ENCODE assay signal across 8 cellular contexts in genomic region chr15:85582076-85582718, GRCh38.
DNase-seq lines count a peak whose midpoint lies in the region; ATAC-seq and TF ChIP-seq lines count a peak whose summit lies in the region.

No MANE protein-coding gene starts in this region.

- WGBS in right cardiac atrium = 16% methylated on average over 2 of the region's 2 CpGs
- 42 to 50% methylated on average over 2 of the region's 2 CpGs for WGBS in thyroid gland, 2 donors

- peak; percentile 14 to 18 for ATAC-seq in activated CD4-positive, CD25-positive, alpha-beta regulatory T cell treated with anti-CD3 and anti-CD28 coated beads, Interleukin-2, amount 50 U/mL, for 24 hours
- peak; percentile 21 for ATAC-seq in HG03135 (IDR thresholded peaks at IDR 0.05; ENCODE audit: unreplicated experiment)
- ATAC-seq in right cardiac atrium = peak; percentile 17 to 36

- H3K36me3 Mint-ChIP-seq in activated T-helper 2 cell treated with anti-CD3 and anti-CD28 coated beads, Interferon-gamma antibody, Interleukin-2, Interleukin-4, amounts not matched to agents 10 μg/mL and 5 μg/mL and 100 μg/mL, durations not matched to agents 14 hours and 24 hours and 36 hours (ENCODE audit: low read depth) = peaks cover 60% of the 10 kb centered on the region

- no peaks in the 10 kb centered on the region for H3K27me3 ChIP-seq in right cardiac atrium (ENCODE audit: control insufficient read depth, insufficient read depth)
- H3K27me3 ChIP-seq in thyroid gland = no peaks in the 10 kb centered on the region

- peaks cover 4 to 11% of the 10 kb centered on the region in 2 donors for H3K36me3 ChIP-seq in thyroid gland

- H3K27ac ChIP-seq in right cardiac atrium (ENCODE audit: low read length) = peak overlapping the region; percentile 99
- H3K27ac ChIP-seq in thyroid gland = peak overlapping the region; percentile 87 to 96 (median 96)

- H3K4me3 ChIP-seq in right cardiac atrium (ENCODE audit: low read length) (peak overlapping the region; percentile 95), thyroid gland (replicated peaks in 1 of 3) (peak overlapping the region in 1 of 3 donors; percentile 17)

- TF ChIP-seq POLR2A in thyroid gland (IDR thresholded peaks at IDR 0.05) = peak in 1 of 2 donors; percentile 33

- H3K27me3 Mint-ChIP-seq in activated T-helper 2 cell treated with anti-CD3 and anti-CD28 coated beads, Interferon-gamma antibody, Interleukin-2, Interleukin-4, amounts not matched to agents 10 μg/mL and 5 μg/mL and 100 μg/mL, durations not matched to agents 14 hours and 24 hours and 36 hours (ENCODE audit: low read depth) = no peaks in the 10 kb centered on the region

- H3K4me1 ChIP-seq in right cardiac atrium (ENCODE audit: control insufficient read depth, insufficient read depth, low read length) (peaks cover 34% of the 10 kb centered on the region), thyroid gland (peaks cover 65 to 78% of the 10 kb centered on the region in 2 donors)

- no peaks in the 10 kb centered on the region for H3K9me3 Mint-ChIP-seq in activated T-helper 2 cell treated with anti-CD3 and anti-CD28 coated beads, Interferon-gamma antibody, Interleukin-2, Interleukin-4, amounts not matched to agents 10 μg/mL and 5 μg/mL and 100 μg/mL, durations not matched to agents 14 hours and 24 hours and 36 hours

- H3K9me3 ChIP-seq in right cardiac atrium (ENCODE audit: control insufficient read depth, low read length) = no peaks in the 10 kb centered on the region
- H3K9me3 ChIP-seq in thyroid gland = no peaks in the 10 kb centered on the region

- TF ChIP-seq CTCF in thyroid gland (IDR thresholded peaks at IDR 0.05) = no peak

- no peak for DNase-seq in activated CD4-positive, CD25-positive, alpha-beta regulatory T cell treated with anti-CD3 and anti-CD28 coated beads, Interleukin-2, amount 50 U/mL, for 72 hours
- DNase-seq in activated T-helper 2 cell treated with anti-CD3 and anti-CD28 coated beads, Interferon-gamma antibody, Interleukin-2, Interleukin-4, amounts not matched to agents 10 μg/mL and 5 μg/mL and 100 μg/mL, durations not matched to agents 14 hours and 24 hours and 36 hours (ENCODE audit: low spot score) = no peak
- DNase-seq in right cardiac atrium = peak in 1 of 3 donors; percentile 43
- DNase-seq in thyroid gland = peak; percentile 51 to 62
- no peak for DNase-seq in stimulated activated CD4-positive, alpha-beta T cell treated with anti-CD3 and anti-CD28 coated beads, Interleukin-4, amount 100 ng/mL, for 4 hours
- no peak for DNase-seq in anterior cingulate cortex (lab: John Stamatoyannopoulos, UW)

- peaks cover 72% of the 10 kb centered on the region for H3K4me1 Mint-ChIP-seq in activated T-helper 2 cell treated with anti-CD3 and anti-CD28 coated beads, Interferon-gamma antibody, Interleukin-2, Interleukin-4, amounts not matched to agents 10 μg/mL and 5 μg/mL and 100 μg/mL, durations not matched to agents 14 hours and 24 hours and 36 hours (ENCODE audit: low read depth)

- H3K27ac Mint-ChIP-seq in activated T-helper 2 cell treated with anti-CD3 and anti-CD28 coated beads, Interferon-gamma antibody, Interleukin-2, Interleukin-4, amounts not matched to agents 10 μg/mL and 5 μg/mL and 100 μg/mL, durations not matched to agents 14 hours and 24 hours and 36 hours = peak overlapping the region; percentile 98

- peak overlapping the region; percentile 83 for H3K4me3 Mint-ChIP-seq in activated T-helper 2 cell treated with anti-CD3 and anti-CD28 coated beads, Interferon-gamma antibody, Interleukin-2, Interleukin-4, amounts not matched to agents 10 μg/mL and 5 μg/mL and 100 μg/mL, durations not matched to agents 14 hours and 24 hours and 36 hours (ENCODE audit: low read depth)

- intact Hi-C loops in activated T-helper 2 cell treated with anti-CD3 and anti-CD28 coated beads, Interferon-gamma antibody, Interleukin-2, Interleukin-4, amounts not matched to agents 10 μg/mL and 5 μg/mL and 100 μg/mL, durations not matched to agents 14 hours and 24 hours and 36 hours (cut with micrococcal nuclease) = loop anchor here (2.0 to 5.0 kb wide), 6 partner anchors 23 to 250 kb away; no protein-coding TSS in a partner anchor
- intact Hi-C loops in right cardiac atrium (cut with DNase I) = loop anchor here in 3 of 4 donors (5.0 to 10.0 kb wide), 3 partner anchors 77 to 97 kb away; no protein-coding TSS in a partner anchor
- intact Hi-C loops in thyroid gland (cut with DNase I) = loop anchor here (10.0 kb wide), 1 partner anchor 247 kb away; no protein-coding TSS in a partner anchor

Comparison
In these comparisons a context has a peak if more than half of its experiments do, and no peak if none do; other contexts are left out.
1. DNase-seq: peak in thyroid gland (2 of 2); none in activated CD4-positive, CD25-positive, alpha-beta regulatory T cell treated with anti-CD3 and anti-CD28 coated beads, Interleukin-2, amount 50 U/mL, for 72 hours (single experiment), activated T-helper 2 cell treated with anti-CD3 and anti-CD28 coated beads, Interferon-gamma antibody, Interleukin-2, Interleukin-4, amounts not matched to agents 10 μg/mL and 5 μg/mL and 100 μg/mL, durations not matched to agents 14 hours and 24 hours and 36 hours (single experiment), stimulated activated CD4-positive, alpha-beta T cell treated with anti-CD3 and anti-CD28 coated beads, Interleukin-4, amount 100 ng/mL, for 4 hours (0 of 2) and anterior cingulate cortex (0 of 58).
2. Peak in every context shown above with its lines, with median percentiles within 50 percentile points of each other: ATAC-seq.